Comparison of ENCODE assay signal across 1 cellular context in the genomic region with DNA sequence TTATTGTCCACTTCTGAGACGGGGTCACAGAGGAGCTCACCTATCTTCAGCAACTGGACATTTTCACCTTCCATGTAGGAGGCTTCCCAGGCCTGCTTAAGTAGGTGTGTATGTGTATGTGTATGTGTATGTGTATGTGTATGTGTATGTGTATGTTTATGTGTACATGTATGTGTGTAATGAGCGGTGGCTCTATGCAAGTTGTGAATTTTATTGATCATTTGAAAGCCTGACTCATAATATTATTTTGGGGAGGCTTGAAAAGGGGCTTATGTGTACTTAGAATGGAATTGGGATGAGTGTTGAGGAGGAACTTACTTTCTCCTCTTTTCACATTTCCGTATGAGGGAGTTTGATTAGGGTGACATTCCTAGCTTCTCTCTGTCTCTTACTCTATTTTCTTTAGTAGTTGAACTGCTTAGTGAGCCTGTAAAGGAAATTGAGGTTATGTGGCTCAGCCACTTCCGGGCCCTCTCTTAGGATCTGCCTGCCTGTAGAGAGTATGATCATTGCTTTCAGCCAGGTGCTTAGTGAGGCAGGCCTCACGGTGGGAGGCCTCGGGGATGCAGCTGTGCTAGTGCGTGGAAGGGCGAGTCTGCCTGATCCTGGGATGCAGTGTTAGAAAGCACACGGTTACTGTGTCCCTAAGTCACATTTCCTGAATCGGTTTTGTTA.
TF ChIP-seq lines count a peak whose summit lies in the region.

No MANE protein-coding gene starts in this region.

TF ChIP-seq in GM12878, 131 proteins besides CTCF, POLR2A, EP300 and RAD21 (continued from another document and continues in another):
- TF ChIP-seq, protein P1, sequence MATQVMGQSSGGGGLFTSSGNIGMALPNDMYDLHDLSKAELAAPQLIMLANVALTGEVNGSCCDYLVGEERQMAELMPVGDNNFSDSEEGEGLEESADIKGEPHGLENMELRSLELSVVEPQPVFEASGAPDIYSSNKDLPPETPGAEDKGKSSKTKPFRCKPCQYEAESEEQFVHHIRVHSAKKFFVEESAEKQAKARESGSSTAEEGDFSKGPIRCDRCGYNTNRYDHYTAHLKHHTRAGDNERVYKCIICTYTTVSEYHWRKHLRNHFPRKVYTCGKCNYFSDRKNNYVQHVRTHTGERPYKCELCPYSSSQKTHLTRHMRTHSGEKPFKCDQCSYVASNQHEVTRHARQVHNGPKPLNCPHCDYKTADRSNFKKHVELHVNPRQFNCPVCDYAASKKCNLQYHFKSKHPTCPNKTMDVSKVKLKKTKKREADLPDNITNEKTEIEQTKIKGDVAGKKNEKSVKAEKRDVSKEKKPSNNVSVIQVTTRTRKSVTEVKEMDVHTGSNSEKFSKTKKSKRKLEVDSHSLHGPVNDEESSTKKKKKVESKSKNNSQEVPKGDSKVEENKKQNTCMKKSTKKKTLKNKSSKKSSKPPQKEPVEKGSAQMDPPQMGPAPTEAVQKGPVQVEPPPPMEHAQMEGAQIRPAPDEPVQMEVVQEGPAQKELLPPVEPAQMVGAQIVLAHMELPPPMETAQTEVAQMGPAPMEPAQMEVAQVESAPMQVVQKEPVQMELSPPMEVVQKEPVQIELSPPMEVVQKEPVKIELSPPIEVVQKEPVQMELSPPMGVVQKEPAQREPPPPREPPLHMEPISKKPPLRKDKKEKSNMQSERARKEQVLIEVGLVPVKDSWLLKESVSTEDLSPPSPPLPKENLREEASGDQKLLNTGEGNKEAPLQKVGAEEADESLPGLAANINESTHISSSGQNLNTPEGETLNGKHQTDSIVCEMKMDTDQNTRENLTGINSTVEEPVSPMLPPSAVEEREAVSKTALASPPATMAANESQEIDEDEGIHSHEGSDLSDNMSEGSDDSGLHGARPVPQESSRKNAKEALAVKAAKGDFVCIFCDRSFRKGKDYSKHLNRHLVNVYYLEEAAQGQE (IDR thresholded peaks at IDR 0.05; ENCODE audit: low read depth, low read length) = no peak
- peak; percentile 28 for TF ChIP-seq SP1 (IDR thresholded peaks at IDR 0.05; ENCODE audit: low read depth, low read length)
- peak; percentile 82 to 87 for TF ChIP-seq IKZF2 (IDR thresholded peaks at IDR 0.05)
- TF ChIP-seq ZNF622 (IDR thresholded peaks at IDR 0.05) = no peak
- TF ChIP-seq SMAD1 (IDR thresholded peaks at IDR 0.05; ENCODE audit: low read depth, partially characterized antibody) = no peak
- peak; percentile 65 for TF ChIP-seq MTA2 (IDR thresholded peaks at IDR 0.05; ENCODE audit: low read depth)
- TF ChIP-seq SRF (IDR thresholded peaks at IDR 0.05; ENCODE audit: low read depth in 2 of 2, low read length in 2 of 2) = peak in 1 of 2 experiments; percentile 85; a peak in 2 of 4 replicates
- TF ChIP-seq, protein P2, sequence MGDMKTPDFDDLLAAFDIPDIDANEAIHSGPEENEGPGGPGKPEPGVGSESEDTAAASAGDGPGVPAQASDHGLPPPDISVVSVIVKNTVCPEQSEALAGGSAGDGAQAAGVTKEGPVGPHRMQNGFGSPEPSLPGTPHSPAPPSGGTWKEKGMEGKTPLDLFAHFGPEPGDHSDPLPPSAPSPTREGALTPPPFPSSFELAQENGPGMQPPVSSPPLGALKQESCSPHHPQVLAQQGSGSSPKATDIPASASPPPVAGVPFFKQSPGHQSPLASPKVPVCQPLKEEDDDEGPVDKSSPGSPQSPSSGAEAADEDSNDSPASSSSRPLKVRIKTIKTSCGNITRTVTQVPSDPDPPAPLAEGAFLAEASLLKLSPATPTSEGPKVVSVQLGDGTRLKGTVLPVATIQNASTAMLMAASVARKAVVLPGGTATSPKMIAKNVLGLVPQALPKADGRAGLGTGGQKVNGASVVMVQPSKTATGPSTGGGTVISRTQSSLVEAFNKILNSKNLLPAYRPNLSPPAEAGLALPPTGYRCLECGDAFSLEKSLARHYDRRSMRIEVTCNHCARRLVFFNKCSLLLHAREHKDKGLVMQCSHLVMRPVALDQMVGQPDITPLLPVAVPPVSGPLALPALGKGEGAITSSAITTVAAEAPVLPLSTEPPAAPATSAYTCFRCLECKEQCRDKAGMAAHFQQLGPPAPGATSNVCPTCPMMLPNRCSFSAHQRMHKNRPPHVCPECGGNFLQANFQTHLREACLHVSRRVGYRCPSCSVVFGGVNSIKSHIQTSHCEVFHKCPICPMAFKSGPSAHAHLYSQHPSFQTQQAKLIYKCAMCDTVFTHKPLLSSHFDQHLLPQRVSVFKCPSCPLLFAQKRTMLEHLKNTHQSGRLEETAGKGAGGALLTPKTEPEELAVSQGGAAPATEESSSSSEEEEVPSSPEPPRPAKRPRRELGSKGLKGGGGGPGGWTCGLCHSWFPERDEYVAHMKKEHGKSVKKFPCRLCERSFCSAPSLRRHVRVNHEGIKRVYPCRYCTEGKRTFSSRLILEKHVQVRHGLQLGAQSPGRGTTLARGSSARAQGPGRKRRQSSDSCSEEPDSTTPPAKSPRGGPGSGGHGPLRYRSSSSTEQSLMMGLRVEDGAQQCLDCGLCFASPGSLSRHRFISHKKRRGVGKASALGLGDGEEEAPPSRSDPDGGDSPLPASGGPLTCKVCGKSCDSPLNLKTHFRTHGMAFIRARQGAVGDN (IDR thresholded peaks at IDR 0.05) = peak; percentile 72
- TF ChIP-seq, protein P3, sequence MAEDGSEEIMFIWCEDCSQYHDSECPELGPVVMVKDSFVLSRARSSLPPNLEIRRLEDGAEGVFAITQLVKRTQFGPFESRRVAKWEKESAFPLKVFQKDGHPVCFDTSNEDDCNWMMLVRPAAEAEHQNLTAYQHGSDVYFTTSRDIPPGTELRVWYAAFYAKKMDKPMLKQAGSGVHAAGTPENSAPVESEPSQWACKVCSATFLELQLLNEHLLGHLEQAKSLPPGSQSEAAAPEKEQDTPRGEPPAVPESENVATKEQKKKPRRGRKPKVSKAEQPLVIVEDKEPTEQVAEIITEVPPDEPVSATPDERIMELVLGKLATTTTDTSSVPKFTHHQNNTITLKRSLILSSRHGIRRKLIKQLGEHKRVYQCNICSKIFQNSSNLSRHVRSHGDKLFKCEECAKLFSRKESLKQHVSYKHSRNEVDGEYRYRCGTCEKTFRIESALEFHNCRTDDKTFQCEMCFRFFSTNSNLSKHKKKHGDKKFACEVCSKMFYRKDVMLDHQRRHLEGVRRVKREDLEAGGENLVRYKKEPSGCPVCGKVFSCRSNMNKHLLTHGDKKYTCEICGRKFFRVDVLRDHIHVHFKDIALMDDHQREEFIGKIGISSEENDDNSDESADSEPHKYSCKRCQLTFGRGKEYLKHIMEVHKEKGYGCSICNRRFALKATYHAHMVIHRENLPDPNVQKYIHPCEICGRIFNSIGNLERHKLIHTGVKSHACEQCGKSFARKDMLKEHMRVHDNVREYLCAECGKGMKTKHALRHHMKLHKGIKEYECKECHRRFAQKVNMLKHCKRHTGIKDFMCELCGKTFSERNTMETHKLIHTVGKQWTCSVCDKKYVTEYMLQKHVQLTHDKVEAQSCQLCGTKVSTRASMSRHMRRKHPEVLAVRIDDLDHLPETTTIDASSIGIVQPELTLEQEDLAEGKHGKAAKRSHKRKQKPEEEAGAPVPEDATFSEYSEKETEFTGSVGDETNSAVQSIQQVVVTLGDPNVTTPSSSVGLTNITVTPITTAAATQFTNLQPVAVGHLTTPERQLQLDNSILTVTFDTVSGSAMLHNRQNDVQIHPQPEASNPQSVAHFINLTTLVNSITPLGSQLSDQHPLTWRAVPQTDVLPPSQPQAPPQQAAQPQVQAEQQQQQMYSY (CRISPR knock-in tag; IDR thresholded peaks at IDR 0.05) = no peak
- no peak for TF ChIP-seq MXI1 (IDR thresholded peaks at IDR 0.05; ENCODE audit: low read depth, low read length)
- TF ChIP-seq, protein P4, sequence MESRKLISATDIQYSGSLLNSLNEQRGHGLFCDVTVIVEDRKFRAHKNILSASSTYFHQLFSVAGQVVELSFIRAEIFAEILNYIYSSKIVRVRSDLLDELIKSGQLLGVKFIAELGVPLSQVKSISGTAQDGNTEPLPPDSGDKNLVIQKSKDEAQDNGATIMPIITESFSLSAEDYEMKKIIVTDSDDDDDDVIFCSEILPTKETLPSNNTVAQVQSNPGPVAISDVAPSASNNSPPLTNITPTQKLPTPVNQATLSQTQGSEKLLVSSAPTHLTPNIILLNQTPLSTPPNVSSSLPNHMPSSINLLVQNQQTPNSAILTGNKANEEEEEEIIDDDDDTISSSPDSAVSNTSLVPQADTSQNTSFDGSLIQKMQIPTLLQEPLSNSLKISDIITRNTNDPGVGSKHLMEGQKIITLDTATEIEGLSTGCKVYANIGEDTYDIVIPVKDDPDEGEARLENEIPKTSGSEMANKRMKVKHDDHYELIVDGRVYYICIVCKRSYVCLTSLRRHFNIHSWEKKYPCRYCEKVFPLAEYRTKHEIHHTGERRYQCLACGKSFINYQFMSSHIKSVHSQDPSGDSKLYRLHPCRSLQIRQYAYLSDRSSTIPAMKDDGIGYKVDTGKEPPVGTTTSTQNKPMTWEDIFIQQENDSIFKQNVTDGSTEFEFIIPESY (IDR thresholded peaks at IDR 0.05) = no peak
- TF ChIP-seq STAT3 (IDR thresholded peaks at IDR 0.05; ENCODE audit: low read depth, low read length) = no peak
- TF ChIP-seq, protein P5, sequence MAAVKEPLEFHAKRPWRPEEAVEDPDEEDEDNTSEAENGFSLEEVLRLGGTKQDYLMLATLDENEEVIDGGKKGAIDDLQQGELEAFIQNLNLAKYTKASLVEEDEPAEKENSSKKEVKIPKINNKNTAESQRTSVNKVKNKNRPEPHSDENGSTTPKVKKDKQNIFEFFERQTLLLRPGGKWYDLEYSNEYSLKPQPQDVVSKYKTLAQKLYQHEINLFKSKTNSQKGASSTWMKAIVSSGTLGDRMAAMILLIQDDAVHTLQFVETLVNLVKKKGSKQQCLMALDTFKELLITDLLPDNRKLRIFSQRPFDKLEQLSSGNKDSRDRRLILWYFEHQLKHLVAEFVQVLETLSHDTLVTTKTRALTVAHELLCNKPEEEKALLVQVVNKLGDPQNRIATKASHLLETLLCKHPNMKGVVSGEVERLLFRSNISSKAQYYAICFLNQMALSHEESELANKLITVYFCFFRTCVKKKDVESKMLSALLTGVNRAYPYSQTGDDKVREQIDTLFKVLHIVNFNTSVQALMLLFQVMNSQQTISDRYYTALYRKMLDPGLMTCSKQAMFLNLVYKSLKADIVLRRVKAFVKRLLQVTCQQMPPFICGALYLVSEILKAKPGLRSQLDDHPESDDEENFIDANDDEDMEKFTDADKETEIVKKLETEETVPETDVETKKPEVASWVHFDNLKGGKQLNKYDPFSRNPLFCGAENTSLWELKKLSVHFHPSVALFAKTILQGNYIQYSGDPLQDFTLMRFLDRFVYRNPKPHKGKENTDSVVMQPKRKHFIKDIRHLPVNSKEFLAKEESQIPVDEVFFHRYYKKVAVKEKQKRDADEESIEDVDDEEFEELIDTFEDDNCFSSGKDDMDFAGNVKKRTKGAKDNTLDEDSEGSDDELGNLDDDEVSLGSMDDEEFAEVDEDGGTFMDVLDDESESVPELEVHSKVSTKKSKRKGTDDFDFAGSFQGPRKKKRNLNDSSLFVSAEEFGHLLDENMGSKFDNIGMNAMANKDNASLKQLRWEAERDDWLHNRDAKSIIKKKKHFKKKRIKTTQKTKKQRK (IDR thresholded peaks at IDR 0.05; ENCODE audit: low read depth, low read length) = no peak
- peak; percentile 41; the same call in 1 of the 2 replicates for TF ChIP-seq ZBED1 (IDR thresholded peaks at IDR 0.05; ENCODE audit: borderline replicate concordance)
- no peak for TF ChIP-seq RAD51 (IDR thresholded peaks at IDR 0.05)
- peak; percentile 72 for TF ChIP-seq GABPA (IDR thresholded peaks at IDR 0.05; ENCODE audit: low read depth)
- TF ChIP-seq, protein P6, sequence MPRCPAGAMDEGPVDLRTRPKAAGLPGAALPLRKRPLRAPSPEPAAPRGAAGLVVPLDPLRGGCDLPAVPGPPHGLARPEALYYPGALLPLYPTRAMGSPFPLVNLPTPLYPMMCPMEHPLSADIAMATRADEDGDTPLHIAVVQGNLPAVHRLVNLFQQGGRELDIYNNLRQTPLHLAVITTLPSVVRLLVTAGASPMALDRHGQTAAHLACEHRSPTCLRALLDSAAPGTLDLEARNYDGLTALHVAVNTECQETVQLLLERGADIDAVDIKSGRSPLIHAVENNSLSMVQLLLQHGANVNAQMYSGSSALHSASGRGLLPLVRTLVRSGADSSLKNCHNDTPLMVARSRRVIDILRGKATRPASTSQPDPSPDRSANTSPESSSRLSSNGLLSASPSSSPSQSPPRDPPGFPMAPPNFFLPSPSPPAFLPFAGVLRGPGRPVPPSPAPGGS (IDR thresholded peaks at IDR 0.05; ENCODE audit: borderline replicate concordance, insufficient read depth, low read depth, low read length, poor library complexity, severe bottlenecking) = no peak
- peak; percentile 71; the same call in 1 of the 2 replicates for TF ChIP-seq MTA3 (IDR thresholded peaks at IDR 0.05; ENCODE audit: borderline replicate concordance, low read length)
- peak in 1 of 2 experiments; percentile 95; a peak in 2 of 4 replicates for TF ChIP-seq ETV6 (conservative IDR thresholded peaks at IDR 0.05 in 1 of 2, IDR thresholded peaks at IDR 0.05 in 1 of 2; ENCODE audit: borderline replicate concordance in 1 of 2, low read depth in 1 of 2)
- TF ChIP-seq NFXL1 (IDR thresholded peaks at IDR 0.05; ENCODE audit: borderline replicate concordance) = no peak
- TF ChIP-seq, protein P7, sequence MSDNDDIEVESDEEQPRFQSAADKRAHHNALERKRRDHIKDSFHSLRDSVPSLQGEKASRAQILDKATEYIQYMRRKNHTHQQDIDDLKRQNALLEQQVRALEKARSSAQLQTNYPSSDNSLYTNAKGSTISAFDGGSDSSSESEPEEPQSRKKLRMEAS (IDR thresholded peaks at IDR 0.05; ENCODE audit: low read depth, low read length) = no peak
- no peak for TF ChIP-seq SIN3A (IDR thresholded peaks at IDR 0.05; ENCODE audit: low read depth, low read length)
- no peak for TF ChIP-seq EZH2 (IDR thresholded peaks at IDR 0.05; ENCODE audit: borderline replicate concordance, control insufficient read depth, low read depth, low read length)
- TF ChIP-seq SREBF1 (IDR thresholded peaks at IDR 0.05; ENCODE audit: low read length) = no peak
- TF ChIP-seq NR2C1 (IDR thresholded peaks at IDR 0.05) = no peak
- TF ChIP-seq, protein P8, sequence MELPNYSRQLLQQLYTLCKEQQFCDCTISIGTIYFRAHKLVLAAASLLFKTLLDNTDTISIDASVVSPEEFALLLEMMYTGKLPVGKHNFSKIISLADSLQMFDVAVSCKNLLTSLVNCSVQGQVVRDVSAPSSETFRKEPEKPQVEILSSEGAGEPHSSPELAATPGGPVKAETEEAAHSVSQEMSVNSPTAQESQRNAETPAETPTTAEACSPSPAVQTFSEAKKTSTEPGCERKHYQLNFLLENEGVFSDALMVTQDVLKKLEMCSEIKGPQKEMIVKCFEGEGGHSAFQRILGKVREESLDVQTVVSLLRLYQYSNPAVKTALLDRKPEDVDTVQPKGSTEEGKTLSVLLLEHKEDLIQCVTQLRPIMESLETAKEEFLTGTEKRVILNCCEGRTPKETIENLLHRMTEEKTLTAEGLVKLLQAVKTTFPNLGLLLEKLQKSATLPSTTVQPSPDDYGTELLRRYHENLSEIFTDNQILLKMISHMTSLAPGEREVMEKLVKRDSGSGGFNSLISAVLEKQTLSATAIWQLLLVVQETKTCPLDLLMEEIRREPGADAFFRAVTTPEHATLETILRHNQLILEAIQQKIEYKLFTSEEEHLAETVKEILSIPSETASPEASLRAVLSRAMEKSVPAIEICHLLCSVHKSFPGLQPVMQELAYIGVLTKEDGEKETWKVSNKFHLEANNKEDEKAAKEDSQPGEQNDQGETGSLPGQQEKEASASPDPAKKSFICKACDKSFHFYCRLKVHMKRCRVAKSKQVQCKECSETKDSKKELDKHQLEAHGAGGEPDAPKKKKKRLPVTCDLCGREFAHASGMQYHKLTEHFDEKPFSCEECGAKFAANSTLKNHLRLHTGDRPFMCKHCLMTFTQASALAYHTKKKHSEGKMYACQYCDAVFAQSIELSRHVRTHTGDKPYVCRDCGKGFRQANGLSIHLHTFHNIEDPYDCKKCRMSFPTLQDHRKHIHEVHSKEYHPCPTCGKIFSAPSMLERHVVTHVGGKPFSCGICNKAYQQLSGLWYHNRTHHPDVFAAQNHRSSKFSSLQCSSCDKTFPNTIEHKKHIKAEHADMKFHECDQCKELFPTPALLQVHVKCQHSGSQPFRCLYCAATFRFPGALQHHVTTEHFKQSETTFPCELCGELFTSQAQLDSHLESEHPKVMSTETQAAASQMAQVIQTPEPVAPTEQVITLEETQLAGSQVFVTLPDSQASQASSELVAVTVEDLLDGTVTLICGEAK (IDR thresholded peaks at IDR 0.05; ENCODE audit: borderline replicate concordance) = no peak; the same call in 1 of the 2 replicates
- TF ChIP-seq MEF2B (IDR thresholded peaks at IDR 0.05; ENCODE audit: partially characterized antibody, poor library complexity, severe bottlenecking) = peak; percentile 52
